In the genomic region with DNA sequence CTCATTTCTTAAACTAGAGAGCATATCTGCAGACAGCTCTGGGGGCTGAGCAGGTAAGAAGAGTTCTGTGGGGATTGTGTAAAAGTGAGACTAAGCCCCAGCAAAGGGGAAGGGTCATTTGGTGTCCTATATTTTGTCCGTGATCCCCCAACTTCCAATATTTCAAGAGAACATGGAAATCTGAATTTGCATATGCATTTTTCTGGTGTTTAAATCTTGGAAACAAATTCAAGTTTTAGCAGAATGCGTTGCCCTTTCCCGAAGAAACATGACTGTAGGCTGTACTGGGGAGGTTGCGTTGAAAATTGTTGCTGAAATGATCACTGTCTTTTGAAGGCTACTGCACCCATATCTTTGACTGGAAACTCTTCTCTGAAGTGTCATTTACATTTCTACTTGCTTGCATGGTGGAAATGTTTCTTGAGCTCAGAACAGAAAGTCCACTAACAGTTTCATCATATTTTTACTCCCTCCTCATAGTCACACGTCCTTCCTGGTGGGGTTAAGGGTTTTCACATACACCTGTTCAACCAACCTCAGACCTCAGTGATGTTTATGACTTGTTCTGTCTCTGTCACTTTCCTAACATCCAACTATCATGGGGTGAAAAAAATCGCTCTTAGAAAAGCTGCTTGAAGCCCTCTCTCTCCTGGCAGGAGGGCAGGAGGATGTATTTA, we compare ENCODE assay signal across 10 cellular contexts.
A peak's percentile ranks its signal among the peaks of the same experiment; 100 is the strongest.
DNase-seq lines count a peak whose midpoint lies in the region; ATAC-seq and TF ChIP-seq lines count a peak whose summit lies in the region.
"Had no signal": no experiment of that assay in that cellular context is flagged by ENCODE, and none has a peak within 500 bp of the region (broad histone marks: within the 10 kb centered on the region; RNA-seq: fewer than 3 reads in every experiment).

No MANE protein-coding gene starts in this region.

- DNase-seq in GM10266 (ENCODE audit: extremely low spot score) (peak; percentile 44), prostate gland (ENCODE audit: low spot score) (no peak), NCI-H69 (lab: John Stamatoyannopoulos, UW) (no peak), T-helper 9 cell (no peak), D341Med (ENCODE audit: low spot score) (no peak)
- DNase-seq in activated T-helper 1 cell treated with anti-CD3 and anti-CD28 coated beads, Interleukin-12 subunit alpha, Interleukin-12 subunit beta, Interleukin-2, Interleukin-4 antibody, amounts not matched to agents 30 ng/mL and 10 ng/mL and 1 ng/mL, durations not matched to agents 14 hours and 24 hours and 36 hours (ENCODE audit: low spot score) = no peak
- DNase-seq: brain microvascular endothelial cell, DND-41 had no signal

- H3K9me3 ChIP-seq in prostate gland = no peaks in the 10 kb centered on the region

- no peaks in the 10 kb centered on the region for H3K4me1 ChIP-seq in prostate gland (replicated peaks)

- intact Hi-C loops in activated T-helper 1 cell treated with anti-CD3 and anti-CD28 coated beads, Interleukin-12 subunit alpha, Interleukin-12 subunit beta, Interleukin-2, Interleukin-4 antibody, amounts not matched to agents 30 ng/mL and 10 ng/mL and 1 ng/mL, durations not matched to agents 14 hours and 24 hours and 36 hours (cut with micrococcal nuclease) = loop anchor here (5.0 to 10.0 kb wide), 4 partner anchors 223 to 1615 kb away; no protein-coding TSS in a partner anchor
- intact Hi-C loops in prostate gland (cut with DNase I) = no loop called here

- peaks cover 3% of the 10 kb centered on the region for H3K27me3 Mint-ChIP-seq in activated T-helper 1 cell treated with anti-CD3 and anti-CD28 coated beads, Interleukin-12 subunit alpha, Interleukin-12 subunit beta, Interleukin-2, Interleukin-4 antibody, amounts not matched to agents 30 ng/mL and 10 ng/mL and 1 ng/mL, durations not matched to agents 14 hours and 24 hours and 36 hours (ENCODE audit: insufficient read depth)

- H3K9me3 Mint-ChIP-seq in activated T-helper 1 cell treated with anti-CD3 and anti-CD28 coated beads, Interleukin-12 subunit alpha, Interleukin-12 subunit beta, Interleukin-2, Interleukin-4 antibody, amounts not matched to agents 30 ng/mL and 10 ng/mL and 1 ng/mL, durations not matched to agents 14 hours and 24 hours and 36 hours = no peaks in the 10 kb centered on the region

- peaks cover 1% of the 10 kb centered on the region for H3K36me3 Mint-ChIP-seq in activated T-helper 1 cell treated with anti-CD3 and anti-CD28 coated beads, Interleukin-12 subunit alpha, Interleukin-12 subunit beta, Interleukin-2, Interleukin-4 antibody, amounts not matched to agents 30 ng/mL and 10 ng/mL and 1 ng/mL, durations not matched to agents 14 hours and 24 hours and 36 hours (ENCODE audit: low read depth)

- H3K27ac Mint-ChIP-seq in activated T-helper 1 cell treated with anti-CD3 and anti-CD28 coated beads, Interleukin-12 subunit alpha, Interleukin-12 subunit beta, Interleukin-2, Interleukin-4 antibody, amounts not matched to agents 30 ng/mL and 10 ng/mL and 1 ng/mL, durations not matched to agents 14 hours and 24 hours and 36 hours = peak overlapping the region; percentile 5

- TF ChIP-seq CTCF in GM10266 (IDR thresholded peaks at IDR 0.05; ENCODE audit: control insufficient read depth, insufficient read depth, low read depth, missing control alignments) (no peak), prostate gland (IDR thresholded peaks at IDR 0.05) (no peak)

- H3K27me3 ChIP-seq in prostate gland (replicated peaks; ENCODE audit: insufficient read depth) = no peaks in the 10 kb centered on the region
- H3K27me3 ChIP-seq: brain microvascular endothelial cell had no signal

- no peak for TF ChIP-seq POLR2A in prostate gland (IDR thresholded peaks at IDR 0.05)

- 87% methylated on average over 6 of the region's 6 CpGs for WGBS in prostate gland

- H3K36me3 ChIP-seq in prostate gland = no peaks in the 10 kb centered on the region
- H3K36me3 ChIP-seq: brain microvascular endothelial cell had no signal

- H3K4me1 Mint-ChIP-seq in activated T-helper 1 cell treated with anti-CD3 and anti-CD28 coated beads, Interleukin-12 subunit alpha, Interleukin-12 subunit beta, Interleukin-2, Interleukin-4 antibody, amounts not matched to agents 30 ng/mL and 10 ng/mL and 1 ng/mL, durations not matched to agents 14 hours and 24 hours and 36 hours (ENCODE audit: low read depth) = peaks cover 62% of the 10 kb centered on the region

- H3K27ac ChIP-seq in prostate gland = no peak overlapping the region
- H3K27ac ChIP-seq: brain microvascular endothelial cell had no signal

- ATAC-seq in GM19452 (IDR thresholded peaks at IDR 0.05; ENCODE audit: unreplicated experiment) (peak; percentile 53), HG03064 (IDR thresholded peaks at IDR 0.05; ENCODE audit: low read depth, unreplicated experiment) (peak; percentile 52)

- H3K4me3 ChIP-seq in prostate gland = no peak overlapping the region

- H3K4me3 Mint-ChIP-seq in activated T-helper 1 cell treated with anti-CD3 and anti-CD28 coated beads, Interleukin-12 subunit alpha, Interleukin-12 subunit beta, Interleukin-2, Interleukin-4 antibody, amounts not matched to agents 30 ng/mL and 10 ng/mL and 1 ng/mL, durations not matched to agents 14 hours and 24 hours and 36 hours = no peak overlapping the region
